In genomic region chr10:34739915-34740314, GRCh38 we compare ENCODE assay signal across 8 cellular contexts.
DNase-seq lines count a peak whose midpoint lies in the region; ATAC-seq and TF ChIP-seq lines count a peak whose summit lies in the region.

No MANE protein-coding gene starts in this region.

- POLR2A ChIA-PET in T-cell (lab: Charles Lee) = no interaction called here
- POLR2A ChIA-PET in naive thymus-derived CD8-positive, alpha-beta T cell (lab: Charles Lee) = no interaction called here

- H3K4me3 ChIP-seq in lung = no peak overlapping the region

- H3K27ac Mint-ChIP-seq in chondrocyte (ENCODE audit: unreplicated experiment) (peak overlapping the region; percentile 83), T-cell (no peak overlapping the region)
- H3K27ac Mint-ChIP-seq in naive thymus-derived CD8-positive, alpha-beta T cell = no peak overlapping the region

- peak; percentile 65 for ATAC-seq in lung (ENCODE audit: insufficient read depth, low FRiP score)
- ATAC-seq in T-cell (replicated peaks in 1 of 4) = no peak
- no peak for ATAC-seq in GM19455 (IDR thresholded peaks at IDR 0.05; ENCODE audit: unreplicated experiment)
- ATAC-seq in naive thymus-derived CD8-positive, alpha-beta T cell = no peak
- no peak for ATAC-seq in HG02885 (IDR thresholded peaks at IDR 0.05; ENCODE audit: poor library complexity, unreplicated experiment)

- H3K4me1 ChIP-seq in lung (ENCODE audit: control insufficient read depth in 2 of 2, insufficient read depth in 2 of 2, low read length in 2 of 2) = peaks cover 6 to 8% of the 10 kb centered on the region in 2 donors

- H3K4me3 Mint-ChIP-seq in chondrocyte (ENCODE audit: unreplicated experiment) = peak overlapping the region; percentile 75
- no peak overlapping the region for H3K4me3 Mint-ChIP-seq in T-cell
- no peak overlapping the region for H3K4me3 Mint-ChIP-seq in naive thymus-derived CD8-positive, alpha-beta T cell

- H3K9me3 ChIP-seq in lung (ENCODE audit: control insufficient read depth in 2 of 2, insufficient read depth in 1 of 2, low read length in 1 of 2) = no peaks in the 10 kb centered on the region

- TF ChIP-seq CTCF in chondrocyte (IDR thresholded peaks at IDR 0.05) (no peak), lung (IDR thresholded peaks at IDR 0.05; ENCODE audit: control extremely low read depth, extremely low read depth) (no peak)

- H3K27ac ChIP-seq in lung (ENCODE audit: low read depth in 1 of 2, low read length in 1 of 2) = peak overlapping the region; percentile 8 to 55

- DNase-seq in DMS79 (lab: John Stamatoyannopoulos, UW) = peak; percentile 53
- peak; percentile 96 for DNase-seq in NCI-H2171 treated with DMSO at 0.1 percent for 48 hours (lab: John Stamatoyannopoulos, UW)
- no peak for DNase-seq in chondrocyte (ENCODE audit: low spot score)
- DNase-seq in lung (ENCODE audit: low spot score) = peak; percentile 35
- DNase-seq in T-cell = no peak
- DNase-seq in naive thymus-derived CD8-positive, alpha-beta T cell = no peak

- peaks cover 24% of the 10 kb centered on the region for H3K4me1 Mint-ChIP-seq in chondrocyte (ENCODE audit: low read depth)
- H3K4me1 Mint-ChIP-seq in T-cell = peaks cover 0 to 5% (median 0%) of the 10 kb centered on the region in 3 donors
- H3K4me1 Mint-ChIP-seq in naive thymus-derived CD8-positive, alpha-beta T cell = peaks cover 0 to 5% (median 0%) of the 10 kb centered on the region in 4 donors

- H3K36me3 ChIP-seq in lung (ENCODE audit: control insufficient read depth in 2 of 2, insufficient read depth in 2 of 2, low read length in 2 of 2) = no peaks in the 10 kb centered on the region

- H3K27me3 Mint-ChIP-seq in chondrocyte (ENCODE audit: low read depth) (no peaks in the 10 kb centered on the region), T-cell (peaks cover 30 to 36% of the 10 kb centered on the region in 2 donors)
- peaks cover 12 to 27% (median 15%) of the 10 kb centered on the region in 5 donors for H3K27me3 Mint-ChIP-seq in naive thymus-derived CD8-positive, alpha-beta T cell

- H3K36me3 Mint-ChIP-seq in chondrocyte (ENCODE audit: low read depth) (peaks cover 2% of the 10 kb centered on the region), T-cell (no peaks in the 10 kb centered on the region)
- H3K36me3 Mint-ChIP-seq in naive thymus-derived CD8-positive, alpha-beta T cell = no peaks in the 10 kb centered on the region

- no peaks in the 10 kb centered on the region for H3K27me3 ChIP-seq in lung (ENCODE audit: control insufficient read depth, insufficient read depth)

- 20 to 44% methylated on average over 9 of the region's 9 CpGs for WGBS in lung, 2 donors

- CTCF ChIA-PET in T-cell (lab: Charles Lee) = no interaction called here

- H3K9me3 Mint-ChIP-seq in chondrocyte (ENCODE audit: low read depth) (no peaks in the 10 kb centered on the region), T-cell (no peaks in the 10 kb centered on the region)
- no peaks in the 10 kb centered on the region for H3K9me3 Mint-ChIP-seq in naive thymus-derived CD8-positive, alpha-beta T cell

Comparison
In these comparisons a context has a peak if more than half of its experiments do, and no peak if none do; other contexts are left out.
1. DNase-seq: peak in DMS79 (single experiment), NCI-H2171 treated with DMSO at 0.1 percent for 48 hours (single experiment) and lung (single experiment); none in chondrocyte (single experiment), T-cell (0 of 34) and naive thymus-derived CD8-positive, alpha-beta T cell (0 of 10).